1 cellular context compared by ENCODE assay signal in the genomic region with DNA sequence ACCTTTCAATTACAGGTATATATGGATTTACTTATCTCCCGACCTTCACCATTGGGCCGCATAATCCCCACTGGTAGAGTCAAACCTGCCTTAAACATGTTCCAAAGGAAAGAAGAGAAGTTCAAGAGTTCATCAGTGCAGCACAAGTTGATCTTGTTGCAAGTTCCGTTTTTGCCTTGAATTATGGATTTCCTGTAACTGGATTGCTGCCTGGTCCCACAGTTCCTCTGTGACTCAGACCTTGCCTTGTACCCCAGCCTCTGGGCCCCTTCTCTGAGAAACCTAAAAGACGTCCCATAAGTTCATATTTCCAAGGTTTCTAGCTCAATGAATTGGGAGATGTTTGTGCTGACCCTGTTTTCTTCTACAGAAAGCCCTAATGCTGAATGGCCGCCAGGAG.
TF ChIP-seq lines count a peak whose summit lies in the region.

No MANE protein-coding gene starts in this region.

TF ChIP-seq in IMR-90, 13 proteins besides CTCF, POLR2A, EP300 and RAD21 (continued from another document):
- TF ChIP-seq USF2 (IDR thresholded peaks at IDR 0.05; ENCODE audit: low read depth, low read length) (no peak), NFE2L2 (IDR thresholded peaks at IDR 0.05; ENCODE audit: low read depth, low read length) (no peak), RFX5 (IDR thresholded peaks at IDR 0.05; ENCODE audit: low read depth, low read length) (no peak), CEBPB (IDR thresholded peaks at IDR 0.05; ENCODE audit: low read depth, low read length) (no peak), CHD1 (IDR thresholded peaks at IDR 0.05; ENCODE audit: low read depth, low read length) (no peak), SMC3 (IDR thresholded peaks at IDR 0.05; ENCODE audit: low read depth, low read length) (no peak), FOS (IDR thresholded peaks at IDR 0.05; ENCODE audit: low read depth, low read length) (no peak)
- TF ChIP-seq, protein P1, sequence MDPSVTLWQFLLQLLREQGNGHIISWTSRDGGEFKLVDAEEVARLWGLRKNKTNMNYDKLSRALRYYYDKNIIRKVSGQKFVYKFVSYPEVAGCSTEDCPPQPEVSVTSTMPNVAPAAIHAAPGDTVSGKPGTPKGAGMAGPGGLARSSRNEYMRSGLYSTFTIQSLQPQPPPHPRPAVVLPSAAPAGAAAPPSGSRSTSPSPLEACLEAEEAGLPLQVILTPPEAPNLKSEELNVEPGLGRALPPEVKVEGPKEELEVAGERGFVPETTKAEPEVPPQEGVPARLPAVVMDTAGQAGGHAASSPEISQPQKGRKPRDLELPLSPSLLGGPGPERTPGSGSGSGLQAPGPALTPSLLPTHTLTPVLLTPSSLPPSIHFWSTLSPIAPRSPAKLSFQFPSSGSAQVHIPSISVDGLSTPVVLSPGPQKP (IDR thresholded peaks at IDR 0.05; ENCODE audit: borderline replicate concordance, low read depth, low read length) = no peak
TF ChIP-seq in IMR-90: peak in this region for 0.
